ENCODE assay signal across 1 cellular context in genomic region chr6:25971187-25971811, GRCh38.
TF ChIP-seq lines count a peak whose summit lies in the region.

No MANE protein-coding gene starts in this region.

TF ChIP-seq in GM23338, 12 proteins besides CTCF, POLR2A, EP300 and RAD21 (continued from another document):
- TF ChIP-seq, protein P1, sequence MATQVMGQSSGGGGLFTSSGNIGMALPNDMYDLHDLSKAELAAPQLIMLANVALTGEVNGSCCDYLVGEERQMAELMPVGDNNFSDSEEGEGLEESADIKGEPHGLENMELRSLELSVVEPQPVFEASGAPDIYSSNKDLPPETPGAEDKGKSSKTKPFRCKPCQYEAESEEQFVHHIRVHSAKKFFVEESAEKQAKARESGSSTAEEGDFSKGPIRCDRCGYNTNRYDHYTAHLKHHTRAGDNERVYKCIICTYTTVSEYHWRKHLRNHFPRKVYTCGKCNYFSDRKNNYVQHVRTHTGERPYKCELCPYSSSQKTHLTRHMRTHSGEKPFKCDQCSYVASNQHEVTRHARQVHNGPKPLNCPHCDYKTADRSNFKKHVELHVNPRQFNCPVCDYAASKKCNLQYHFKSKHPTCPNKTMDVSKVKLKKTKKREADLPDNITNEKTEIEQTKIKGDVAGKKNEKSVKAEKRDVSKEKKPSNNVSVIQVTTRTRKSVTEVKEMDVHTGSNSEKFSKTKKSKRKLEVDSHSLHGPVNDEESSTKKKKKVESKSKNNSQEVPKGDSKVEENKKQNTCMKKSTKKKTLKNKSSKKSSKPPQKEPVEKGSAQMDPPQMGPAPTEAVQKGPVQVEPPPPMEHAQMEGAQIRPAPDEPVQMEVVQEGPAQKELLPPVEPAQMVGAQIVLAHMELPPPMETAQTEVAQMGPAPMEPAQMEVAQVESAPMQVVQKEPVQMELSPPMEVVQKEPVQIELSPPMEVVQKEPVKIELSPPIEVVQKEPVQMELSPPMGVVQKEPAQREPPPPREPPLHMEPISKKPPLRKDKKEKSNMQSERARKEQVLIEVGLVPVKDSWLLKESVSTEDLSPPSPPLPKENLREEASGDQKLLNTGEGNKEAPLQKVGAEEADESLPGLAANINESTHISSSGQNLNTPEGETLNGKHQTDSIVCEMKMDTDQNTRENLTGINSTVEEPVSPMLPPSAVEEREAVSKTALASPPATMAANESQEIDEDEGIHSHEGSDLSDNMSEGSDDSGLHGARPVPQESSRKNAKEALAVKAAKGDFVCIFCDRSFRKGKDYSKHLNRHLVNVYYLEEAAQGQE (IDR thresholded peaks at IDR 0.05; ENCODE audit: unreplicated experiment), result no peak
- TF ChIP-seq NANOG (IDR thresholded peaks at IDR 0.05; ENCODE audit: borderline replicate concordance), result no peak
- no peak for TF ChIP-seq EZH2phosphoT487 (IDR thresholded peaks at IDR 0.05; ENCODE audit: unreplicated experiment)
- TF ChIP-seq POLR2AphosphoS5 (IDR thresholded peaks at IDR 0.05; ENCODE audit: low read depth), result no peak
- TF ChIP-seq CREB1 (CRISPR knock-in tag; IDR thresholded peaks at IDR 0.05; ENCODE audit: low read depth), result no peak
- no peak for TF ChIP-seq STAT1 (IDR thresholded peaks at IDR 0.05; ENCODE audit: unreplicated experiment)
- no peak for TF ChIP-seq ZNF331 (CRISPR knock-in tag; IDR thresholded peaks at IDR 0.05; ENCODE audit: low read depth)
- TF ChIP-seq, protein P2, sequence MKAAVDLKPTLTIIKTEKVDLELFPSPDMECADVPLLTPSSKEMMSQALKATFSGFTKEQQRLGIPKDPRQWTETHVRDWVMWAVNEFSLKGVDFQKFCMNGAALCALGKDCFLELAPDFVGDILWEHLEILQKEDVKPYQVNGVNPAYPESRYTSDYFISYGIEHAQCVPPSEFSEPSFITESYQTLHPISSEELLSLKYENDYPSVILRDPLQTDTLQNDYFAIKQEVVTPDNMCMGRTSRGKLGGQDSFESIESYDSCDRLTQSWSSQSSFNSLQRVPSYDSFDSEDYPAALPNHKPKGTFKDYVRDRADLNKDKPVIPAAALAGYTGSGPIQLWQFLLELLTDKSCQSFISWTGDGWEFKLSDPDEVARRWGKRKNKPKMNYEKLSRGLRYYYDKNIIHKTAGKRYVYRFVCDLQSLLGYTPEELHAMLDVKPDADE (IDR thresholded peaks at IDR 0.05), result no peak
